Comparison of ENCODE assay signal across 8 cellular contexts in the genomic region with DNA sequence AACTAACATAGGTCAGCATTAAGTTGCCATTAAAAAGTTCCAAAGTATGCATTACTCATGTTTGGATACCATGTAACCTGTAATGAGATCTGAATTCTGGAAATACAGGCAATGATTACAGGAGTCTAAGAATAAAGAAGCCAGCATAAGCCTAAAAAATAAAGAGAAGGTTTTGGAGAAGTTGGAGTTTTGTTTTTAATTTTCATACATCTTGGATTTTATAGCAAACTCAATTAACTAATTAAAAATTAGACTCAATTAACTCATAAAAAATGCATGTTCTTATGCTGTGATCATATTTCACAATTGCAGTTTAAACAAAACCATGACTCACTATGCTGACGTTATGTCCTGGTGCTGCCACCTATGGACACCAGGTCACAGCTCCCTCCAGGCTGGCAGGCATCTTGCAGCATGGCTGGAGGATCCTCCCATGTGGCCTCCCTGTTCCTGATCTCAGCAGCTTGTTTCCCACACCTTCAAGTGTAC.
DNase-seq lines count a peak whose midpoint lies in the region.

No MANE protein-coding gene starts in this region.

- in situ Hi-C loops in KBM-7 (cut with MboI; ENCODE audit: low pct_unique_long_range_greater_than_20kb, low sequenced_read_pairs), result no loop called here

- DNase-seq in NOMO-1 treated with DMSO at 0.1 percent for 48 hours (lab: John Stamatoyannopoulos, UW; ENCODE audit: unreplicated experiment) (peak; percentile 1), NOMO-1 (lab: John Stamatoyannopoulos, UW; ENCODE audit: unreplicated experiment in 2 of 2) (no peak), KBM-7 (peak; percentile 19), SKM-1 (lab: John Stamatoyannopoulos, UW; ENCODE audit: unreplicated experiment) (peak; percentile 21), glomerular visceral epithelial cell (ENCODE audit: extremely low spot score) (peak; percentile 63), epidermal melanocyte (ENCODE audit: insufficient read length, low spot score) (no peak)
- peak; percentile 27 for DNase-seq in stimulated activated CD8-positive, alpha-beta memory T cell treated with anti-CD3 and anti-CD28 coated beads, Interleukin-4, amount 100 ng/mL, for 48 hours
- DNase-seq in activated CD8-positive, alpha-beta memory T cell treated with anti-CD3 and anti-CD28 coated beads for 24 hours, result no peak

Comparison
In these comparisons a context has a peak if more than half of its experiments do, and no peak if none do; other contexts are left out.
1. DNase-seq: peak in NOMO-1 treated with DMSO at 0.1 percent for 48 hours (single experiment), KBM-7 (single experiment), SKM-1 (single experiment), glomerular visceral epithelial cell (single experiment) and stimulated activated CD8-positive, alpha-beta memory T cell treated with anti-CD3 and anti-CD28 coated beads, Interleukin-4, amount 100 ng/mL, for 48 hours (single experiment); none in NOMO-1 (0 of 2), epidermal melanocyte (single experiment) and activated CD8-positive, alpha-beta memory T cell treated with anti-CD3 and anti-CD28 coated beads for 24 hours (single experiment).